Comparison of ENCODE assay signal across 8 cellular contexts in the genomic region with DNA sequence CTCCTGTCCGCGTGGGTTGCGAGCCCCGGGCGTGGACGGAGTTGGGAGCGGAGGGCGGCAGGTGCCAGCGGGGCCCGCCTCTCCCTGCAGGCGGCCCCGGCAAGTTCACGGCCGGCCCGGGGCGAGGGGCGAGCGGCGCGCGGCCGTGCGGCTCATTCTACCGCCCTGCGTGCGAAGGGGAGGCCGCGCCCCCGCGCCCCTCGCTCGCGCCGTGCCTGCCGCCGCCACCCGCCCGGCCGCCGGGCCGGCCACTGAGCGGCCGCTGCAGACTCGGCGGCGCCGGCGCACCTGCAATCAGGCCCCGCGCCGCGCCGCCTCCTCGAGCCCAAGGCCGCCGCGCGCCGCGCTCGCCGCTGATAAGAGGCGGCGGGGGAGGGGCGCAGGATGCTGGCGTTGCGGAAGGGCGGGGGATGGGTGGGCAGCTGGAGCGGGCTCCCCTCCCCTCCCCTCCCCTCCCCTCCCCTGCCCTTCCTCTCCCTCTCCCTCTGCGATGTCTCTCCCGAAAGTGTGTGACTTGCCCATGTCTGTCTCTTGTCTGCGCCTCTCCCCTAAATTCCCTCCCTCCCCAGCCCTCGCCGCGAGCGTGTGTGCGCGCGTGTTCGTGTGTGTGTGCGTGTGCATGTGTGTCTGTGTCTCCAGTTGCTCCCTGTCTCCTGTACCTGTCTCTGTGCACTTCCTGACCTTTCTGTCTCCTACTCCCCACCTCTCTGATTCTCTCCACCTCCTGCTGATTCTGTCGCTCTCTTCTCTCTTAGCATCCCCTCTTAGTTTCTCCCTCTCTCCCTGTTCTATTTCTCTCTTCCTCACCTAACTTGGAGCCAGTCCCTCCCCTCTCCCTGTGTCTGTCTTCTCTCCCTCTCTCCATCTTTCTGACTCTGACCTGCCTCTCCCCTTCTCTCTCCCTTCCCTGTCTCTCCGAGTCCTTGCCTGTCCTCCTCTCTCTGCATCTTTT.
DNase-seq lines count a peak whose midpoint lies in the region; ATAC-seq, FAIRE-seq and TF ChIP-seq lines count a peak whose summit lies in the region.

No MANE protein-coding gene starts in this region.

- peak overlapping the region; percentile 91 to 100 for H3K4me2 ChIP-seq in H1 (ENCODE audit: insufficient read depth in 1 of 2, low read depth in 2 of 2, low read length in 2 of 2)

- peak overlapping the region; percentile 89; the same call in 1 of the 2 replicates for H2BK20ac ChIP-seq in H1 (ENCODE audit: low read length)

- H3K14ac ChIP-seq in H1 (ENCODE audit: insufficient read length) = no peak overlapping the region

- H4K20me1 ChIP-seq in H1 (replicated peaks in 1 of 2; ENCODE audit: control insufficient read depth in 1 of 2, insufficient read depth in 2 of 2, low read length in 2 of 2) = no peaks in the 10 kb centered on the region

- TF ChIP-seq EP300 in H1 (IDR thresholded peaks at IDR 0.05; ENCODE audit: borderline replicate concordance in 1 of 2, low read depth in 2 of 2, low read length in 2 of 2) (no peak), transverse colon (IDR thresholded peaks at IDR 0.05; ENCODE audit: low read depth) (no peak)

- peak overlapping the region; percentile 94 for H2AFZ ChIP-seq in H1 (ENCODE audit: low read length)

- no peak overlapping the region for H3K23ac ChIP-seq in H1 (ENCODE audit: insufficient read length)

- intact Hi-C loops in transverse colon (cut with DNase I; ENCODE audit: low total_unique reads) = no loop called here

- H2BK120ac ChIP-seq in H1 (replicated peaks; ENCODE audit: low read depth, low read length) = no peak overlapping the region

- 1% methylated on average over 28 of the region's 83 CpGs; no CpG with 5 or more reads in 1 of the 2 experiments for WGBS in H1 (ENCODE audit: extremely low coverage in 1 of 2, insufficient coverage in 1 of 2, insufficient read length in 1 of 2, insufficient replicate concordance in 2 of 2, low coverage in 1 of 2, low lambda C conversion rate in 2 of 2, missing lambda C conversion rate in 1 of 2), 2 experiments
- WGBS in transverse colon (ENCODE audit: low coverage in 1 of 2), 2 donors = 7 to 51% methylated on average over 4 to 42 of the region's 83 CpGs

- 0 out of 2 replicates have a peak overlapping the region, but pooled peaks have one; percentile 75 for H2BK15ac ChIP-seq in H1 (ENCODE audit: low read length)

- CTCF ChIA-PET in H1 (lab: Charles Lee; ENCODE audit: partially characterized antibody) = no interaction called here

- peak overlapping the region in 2 of 4 experiments; percentile 13 to 49; a peak in 3 of 7 replicates for H3K9ac ChIP-seq in H1 (replicated peaks in 1 of 4; ENCODE audit: extremely low read depth in 1 of 4, low read depth in 3 of 4, low read length in 3 of 4)

- H3K27me3 ChIP-seq in H1 (replicated peaks in 1 of 4; ENCODE audit: control insufficient read depth in 3 of 4, extremely low read depth in 1 of 4, insufficient read depth in 3 of 4, low read length in 3 of 4) (peaks cover 0 to 20% (median 11%) of the 10 kb centered on the region in 4 experiments; a peak in 5 of 7 replicates), muscle layer of duodenum (ENCODE audit: low read depth, low read length) (no peaks in the 10 kb centered on the region), transverse colon (peaks cover 9% of the 10 kb centered on the region)

- H2BK5ac ChIP-seq in H1 (ENCODE audit: low read depth, low read length) = peak overlapping the region; percentile 94; the same call in 1 of the 2 replicates

- H3K79me1 ChIP-seq in H1 (ENCODE audit: low read depth, low read length) = no peaks in the 10 kb centered on the region

- H3K4me3 ChIP-seq in H1 (ENCODE audit: extremely low read depth in 1 of 4, insufficient read depth in 2 of 4, low read depth in 3 of 4, low read length in 4 of 4) (peak overlapping the region; percentile 50 to 62 (median 60)), muscle layer of duodenum (ENCODE audit: low read depth in 1 of 2, low read length in 2 of 2) (peak overlapping the region; percentile 26 to 43), transverse colon (peak overlapping the region in 2 of 4 donors; percentile 23 to 47)

- H2AK5ac ChIP-seq in H1 (ENCODE audit: low read depth, low read length) = no peak overlapping the region

- H3K36me3 ChIP-seq in H1 (ENCODE audit: control insufficient read depth in 2 of 4, insufficient read depth in 4 of 4, low read length in 3 of 4) (no peaks in the 10 kb centered on the region), muscle layer of duodenum (ENCODE audit: control insufficient read depth in 1 of 2, insufficient read depth in 2 of 2, low read length in 2 of 2) (no peaks in the 10 kb centered on the region), transverse colon (no peaks in the 10 kb centered on the region)

- peak overlapping the region; percentile 89; the same call in 1 of the 2 replicates for H2BK12ac ChIP-seq in H1 (ENCODE audit: low read depth, low read length)

- in situ Hi-C loops in transverse colon (cut with MboI; ENCODE audit: low pct_ligation_motif_present in 1 of 4, low pct_unique_long_range_greater_than_20kb in 1 of 4, low sequenced_read_pairs in 3 of 4) = no loop called here

- POLR2A ChIA-PET in H1 (lab: Charles Lee; ENCODE audit: partially characterized antibody) = no interaction called here

- no peak for TF ChIP-seq POLR2A in H1 (IDR thresholded peaks at IDR 0.05; ENCODE audit: control extremely low read depth in 1 of 2, low read depth in 2 of 2, low read length in 2 of 2)
- no peak for TF ChIP-seq POLR2A in transverse colon (IDR thresholded peaks at IDR 0.05)

- H3K23me2 ChIP-seq in H1 (ENCODE audit: low read depth, low read length) = peaks cover 10% of the 10 kb centered on the region; the same call in 1 of the 2 replicates

- H4K5ac ChIP-seq in H1 (ENCODE audit: insufficient read length, low read depth, low read length) = no peak overlapping the region

- H3K27ac ChIP-seq in 22Rv1 (peak overlapping the region; percentile 64), H1 (ENCODE audit: low read depth, low read length) (no peak overlapping the region), muscle layer of duodenum (ENCODE audit: low read length) (no peak overlapping the region), transverse colon (no peak overlapping the region)

- H3K4me1 ChIP-seq in H1 (replicated peaks in 1 of 4; ENCODE audit: control insufficient read depth in 3 of 4, insufficient read depth in 4 of 4, low read length in 3 of 4) = peaks cover 9 to 26% (median 20%) of the 10 kb centered on the region in 4 experiments
- H3K4me1 ChIP-seq in muscle layer of duodenum (ENCODE audit: control insufficient read depth in 1 of 2, insufficient read depth in 2 of 2, low read length in 2 of 2) = peaks cover 4 to 7% of the 10 kb centered on the region in 2 donors
- H3K4me1 ChIP-seq in transverse colon = peaks cover 0 to 9% (median 3%) of the 10 kb centered on the region in 4 donors

- no peaks in the 10 kb centered on the region for H3K79me2 ChIP-seq in H1 (ENCODE audit: control insufficient read depth in 1 of 2, insufficient read depth in 2 of 2, low read length in 2 of 2)

- no peak for FAIRE-seq in H1 (lab: Jason Lieb, UNC)

- H3K9me3 ChIP-seq in H1 (ENCODE audit: insufficient read depth in 2 of 2, low read depth in 1 of 2, low read length in 1 of 2) (no peaks in the 10 kb centered on the region), muscle layer of duodenum (ENCODE audit: control insufficient read depth in 1 of 2, low read length in 2 of 2) (no peaks in the 10 kb centered on the region), transverse colon (no peaks in the 10 kb centered on the region)

- H3K18ac ChIP-seq in H1 (ENCODE audit: extremely low read depth, low read length) = peak overlapping the region; percentile 90; the same call in 1 of the 2 replicates

- DNase-seq in GM19240 (ENCODE audit: insufficient read length, low spot score) (peak; percentile 17), NCI-H510A treated with DMSO at 0.1 percent for 48 hours (lab: John Stamatoyannopoulos, UW) (peak; percentile 81), H1 (ENCODE audit: low read depth in 1 of 2, low spot score in 2 of 2) (peak in 1 of 2 experiments; percentile 66), cerebellar cortex (ENCODE audit: low spot score) (no peak), transverse colon (no peak)

- H4K8ac ChIP-seq in H1 (ENCODE audit: extremely low read depth, insufficient read depth, low read length) = no peak overlapping the region

- TF ChIP-seq CTCF in 22Rv1 (IDR thresholded peaks at IDR 0.05) = 0 out of 2 replicates have a peak, but pooled peaks have one; percentile 13
- TF ChIP-seq CTCF in H1 (IDR thresholded peaks at IDR 0.05; ENCODE audit: control extremely low read depth in 1 of 3, insufficient read depth in 1 of 3, low read depth in 1 of 3, low read length in 3 of 3) = no peak
- TF ChIP-seq CTCF in transverse colon (IDR thresholded peaks at IDR 0.05) = no peak

- no peak overlapping the region for H3K4ac ChIP-seq in H1 (replicated peaks; ENCODE audit: insufficient read length, low read depth, low read length)

- peak; percentile 12 to 15; a peak in 1 of 4 replicates for TF ChIP-seq RAD21 in H1 (IDR thresholded peaks at IDR 0.05 in 1 of 2, conservative IDR thresholded peaks at IDR 0.05 in 1 of 2; ENCODE audit: low read depth in 2 of 2, low read length in 2 of 2)

- H3K56ac ChIP-seq in H1 (replicated peaks; ENCODE audit: insufficient read length, low read depth, low read length) = no peak overlapping the region

- no peak for ATAC-seq in GM18873 (IDR thresholded peaks at IDR 0.05; ENCODE audit: low FRiP score, unreplicated experiment)

- H4K91ac ChIP-seq in H1 (replicated peaks; ENCODE audit: insufficient read length, low read length) = peak overlapping the region; percentile 52

TF ChIP-seq in H1, 55 proteins besides CTCF, POLR2A, EP300 and RAD21:
- TF ChIP-seq KDM4A (IDR thresholded peaks at IDR 0.05; ENCODE audit: low read depth, low read length, severe bottlenecking) (peak; percentile 51), SIN3A (conservative IDR thresholded peaks at IDR 0.05 in 1 of 2, IDR thresholded peaks at IDR 0.05 in 1 of 2; ENCODE audit: low read depth in 1 of 2, low read length in 2 of 2) (no peak), SUZ12 (IDR thresholded peaks at IDR 0.05; ENCODE audit: low read length) (peak; percentile 34; the same call in 1 of the 2 replicates)

Comparison
In these comparisons a context has a peak if more than half of its experiments do, and no peak if none do; other contexts are left out.
1. DNase-seq: peak in GM19240 (single experiment) and NCI-H510A treated with DMSO at 0.1 percent for 48 hours (single experiment); none in cerebellar cortex (single experiment) and transverse colon (single experiment).